1 cellular context compared by ENCODE assay signal in genomic region chr2:229330952-229331351, GRCh38.
TF ChIP-seq lines count a peak whose summit lies in the region.

No MANE protein-coding gene starts in this region.

TF ChIP-seq in HepG2, 621 proteins besides CTCF, POLR2A, EP300 and RAD21 (continued from another document):
- no peak for TF ChIP-seq CSRNP1 (CRISPR knock-in tag; IDR thresholded peaks at IDR 0.05)
- TF ChIP-seq POGZ (CRISPR knock-in tag; IDR thresholded peaks at IDR 0.05): no peak
- no peak for TF ChIP-seq ZMYM4 (CRISPR knock-in tag; IDR thresholded peaks at IDR 0.05)
- no peak for TF ChIP-seq ZBTB8A (CRISPR knock-in tag; IDR thresholded peaks at IDR 0.05; ENCODE audit: borderline replicate concordance, low read depth)
- no peak for TF ChIP-seq ZNF720 (CRISPR knock-in tag; IDR thresholded peaks at IDR 0.05)
- no peak for TF ChIP-seq MTA3 (CRISPR knock-in tag; IDR thresholded peaks at IDR 0.05)
- no peak for TF ChIP-seq ATAD3A (CRISPR knock-in tag; IDR thresholded peaks at IDR 0.05)
- TF ChIP-seq EEA1 (CRISPR knock-in tag; IDR thresholded peaks at IDR 0.05; ENCODE audit: borderline replicate concordance): no peak
- TF ChIP-seq ZNF7 (CRISPR knock-in tag; IDR thresholded peaks at IDR 0.05): no peak
- no peak for TF ChIP-seq ZNF205 (CRISPR knock-in tag; IDR thresholded peaks at IDR 0.05)
- TF ChIP-seq CBX2 (IDR thresholded peaks at IDR 0.05; ENCODE audit: low read depth, low read length): no peak
- TF ChIP-seq CBX2 (CRISPR knock-in tag; IDR thresholded peaks at IDR 0.05; ENCODE audit: low read depth): no peak
- no peak for TF ChIP-seq DPF2 (CRISPR knock-in tag; IDR thresholded peaks at IDR 0.05; ENCODE audit: borderline replicate concordance, low read depth)
- no peak for TF ChIP-seq ZSCAN22 (CRISPR knock-in tag; IDR thresholded peaks at IDR 0.05)
TF ChIP-seq in HepG2: peak in this region for 0.
